25 cellular contexts compared by ENCODE assay signal in the genomic region with DNA sequence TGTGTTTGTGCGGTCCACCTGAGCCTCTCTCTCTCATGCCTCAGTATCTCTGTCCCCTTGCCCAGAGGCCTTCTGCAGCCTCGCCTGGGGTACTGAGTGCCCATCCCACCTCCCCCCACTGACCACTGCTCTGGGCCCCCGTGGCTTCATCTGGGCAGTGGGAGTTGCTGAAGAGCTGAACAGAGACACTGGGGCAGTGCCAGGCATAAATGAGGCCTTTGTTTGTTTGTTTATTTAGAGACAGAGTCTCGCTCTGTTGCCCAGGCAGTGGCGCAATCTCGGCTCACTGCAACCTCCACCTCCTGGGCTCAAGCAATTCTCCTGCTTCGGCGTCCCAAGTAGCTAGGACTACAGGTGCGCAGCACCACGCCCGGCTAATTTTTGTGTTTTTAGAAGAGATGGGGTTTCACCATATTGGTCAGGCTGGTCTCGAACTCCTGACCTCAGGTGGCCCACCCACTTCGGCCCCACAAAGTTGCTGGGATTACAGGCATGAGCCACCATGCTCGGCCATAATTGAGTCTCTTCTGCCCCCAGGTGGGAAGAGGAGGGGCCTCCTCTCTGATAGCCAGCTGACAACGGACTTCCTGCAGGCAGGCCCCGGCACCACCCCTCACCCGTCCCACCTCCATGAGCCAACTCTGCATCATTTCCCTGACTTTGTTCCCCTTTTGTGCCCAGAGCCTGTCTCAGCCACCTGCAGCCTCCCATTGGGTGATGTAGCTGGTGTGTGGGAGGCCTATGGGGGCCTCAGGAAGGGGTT. TPM values are rescaled to one million over a fixed set of nuclear protein-coding genes. Genes with fewer than 3 reads are reported as not detected.
"Had no signal": no experiment of that assay in that cellular context is flagged by ENCODE, and none has a peak within 500 bp of the region (broad histone marks: within the 10 kb centered on the region; RNA-seq: fewer than 3 reads in every experiment).

No MANE protein-coding gene starts in this region.

- H3K4me3 ChIP-seq: coronary artery, gastrocnemius medialis, heart right ventricle, mucosa of descending colon, thyroid gland had no signal

- DNase-seq: effector CD8-positive, alpha-beta T cell; gastrocnemius medialis; heart right ventricle; hypothalamus; immature natural killer cell; kidney; left cardiac atrium; left ventricle myocardium superior; mucosa of descending colon; naive thymus-derived CD8-positive, alpha-beta T cell; small intestine; stimulated activated CD4-positive, alpha-beta T cell treated with anti-CD3 and anti-CD28 coated beads, Interleukin-12 subunit alpha, Interleukin-12 subunit beta, amount 100 ng/mL, for 4 hours; stimulated activated naive CD4-positive, alpha-beta T cell; thyroid gland had no signal

- H3K4me1 ChIP-seq: gastrocnemius medialis, thyroid gland had no signal

- FAIRE-seq: endometrium, kidney, small intestine had no signal

- H3K9me3 Mint-ChIP-seq: immature natural killer cell, type B pancreatic cell had no signal

- H3K9me3 ChIP-seq: gastrocnemius medialis, mucosa of descending colon, neutrophil, thyroid gland had no signal

- H3K27me3 ChIP-seq: gastrocnemius medialis, neutrophil, thyroid gland had no signal

- H3K27me3 Mint-ChIP-seq: type B pancreatic cell had no signal

- H3K27ac Mint-ChIP-seq: immature natural killer cell; naive thymus-derived CD8-positive, alpha-beta T cell; type B pancreatic cell had no signal

- H3K4me3 Mint-ChIP-seq: immature natural killer cell; naive thymus-derived CD8-positive, alpha-beta T cell; type B pancreatic cell had no signal

- ATAC-seq: esophagus mucosa; gastrocnemius medialis; heart right ventricle; left cardiac atrium; left ventricle myocardium superior; naive thymus-derived CD8-positive, alpha-beta T cell had no signal

- H3K27ac ChIP-seq: coronary artery, gastrocnemius medialis, heart right ventricle, neutrophil, thyroid gland had no signal

- H3K4me1 Mint-ChIP-seq: immature natural killer cell; naive thymus-derived CD8-positive, alpha-beta T cell had no signal

- H3K36me3 Mint-ChIP-seq: immature natural killer cell, type B pancreatic cell had no signal

- H3K36me3 ChIP-seq: gastrocnemius medialis, neutrophil, thyroid gland had no signal

RNA-seq across cellular contexts. Expression of gene CRYBB3, which starts 9.3 kb away (rescaled TPM):
- total RNA-seq: chondrocyte; dermis microvascular lymphatic vessel endothelial cell; fibroblast of lung; gastrocnemius medialis; kidney; left cardiac atrium; left ventricle myocardium superior; naive thymus-derived CD8-positive, alpha-beta T cell; osteoblast; pulmonary artery endothelial cell; thyroid gland had no signal

RNA-seq across cellular contexts. Expression of gene CRYBB2, which starts 10.5 kb away (rescaled TPM):
- total RNA-seq: chondrocyte; dermis microvascular lymphatic vessel endothelial cell; esophagus mucosa; fibroblast of lung; gastrocnemius medialis; heart right ventricle; kidney; left ventricle myocardium superior; lung microvascular endothelial cell; naive thymus-derived CD8-positive, alpha-beta T cell; osteoblast; pulmonary artery endothelial cell had no signal
